In genomic region chr21:31713973-31714740, GRCh38 we compare ENCODE assay signal across 10 cellular contexts. TPM values are rescaled to one million over a fixed set of nuclear protein-coding genes. Genes with fewer than 3 reads are reported as not detected.
A peak's percentile ranks its signal among the peaks of the same experiment; 100 is the strongest.
DNase-seq lines count a peak whose midpoint lies in the region; ATAC-seq and TF ChIP-seq lines count a peak whose summit lies in the region.
"Had no signal": no experiment of that assay in that cellular context is flagged by ENCODE, and none has a peak within 500 bp of the region (broad histone marks: within the 10 kb centered on the region; RNA-seq: fewer than 3 reads in every experiment).

No MANE protein-coding gene starts in this region.

- H3K4me3 Mint-ChIP-seq in activated CD4-positive, alpha-beta memory T cell treated with anti-CD3 and anti-CD28 coated beads, Interleukin-2, amount 10 ng/mL, durations not matched to agents 7 days and 5 days: no peak overlapping the region

- H2AFZ ChIP-seq in osteoblast (ENCODE audit: low read length): no peak overlapping the region

- H3K79me2 ChIP-seq in osteoblast (ENCODE audit: insufficient read depth, low read length): peaks cover 95% of the 10 kb centered on the region

- H3K9me3 Mint-ChIP-seq in activated CD4-positive, alpha-beta memory T cell treated with anti-CD3 and anti-CD28 coated beads, Interleukin-2, amount 10 ng/mL, durations not matched to agents 7 days and 5 days: no peaks in the 10 kb centered on the region

- peak overlapping the region; percentile 56 for H3K27ac Mint-ChIP-seq in activated CD4-positive, alpha-beta memory T cell treated with anti-CD3 and anti-CD28 coated beads, Interleukin-2, amount 10 ng/mL, durations not matched to agents 7 days and 5 days

- H3K4me1 Mint-ChIP-seq in activated CD4-positive, alpha-beta memory T cell treated with anti-CD3 and anti-CD28 coated beads, Interleukin-2, amount 10 ng/mL, durations not matched to agents 7 days and 5 days: peaks cover 31% of the 10 kb centered on the region

- H3K27ac ChIP-seq in osteoblast (ENCODE audit: low read depth, low read length): peak overlapping the region; percentile 31

- H3K27me3 ChIP-seq in osteoblast (ENCODE audit: insufficient read depth, low read length): no peaks in the 10 kb centered on the region

- H3K9me3 ChIP-seq in osteoblast (ENCODE audit: low read depth, low read length): no peaks in the 10 kb centered on the region

- H3K4me2 ChIP-seq in osteoblast (ENCODE audit: insufficient read depth, low read length): peak overlapping the region; percentile 44

- CTCF ChIA-PET in activated CD4-positive, alpha-beta memory T cell treated with anti-CD3 and anti-CD28 coated beads, Interleukin-2, amount 10 ng/mL, durations not matched to agents 7 days and 5 days (lab: Charles Lee): interaction anchor here (1.0 kb wide), 1 partner anchor 10 kb away, joined by 3 read pairs; no protein-coding TSS in a partner anchor

- POLR2A ChIA-PET in activated CD4-positive, alpha-beta memory T cell treated with anti-CD3 and anti-CD28 coated beads, Interleukin-2, amount 10 ng/mL, durations not matched to agents 7 days and 5 days (lab: Charles Lee): no interaction called here

- no peak for TF ChIP-seq CTCF in osteoblast (IDR thresholded peaks at IDR 0.05; ENCODE audit: extremely low read depth, low read depth, low read length)

- no peaks in the 10 kb centered on the region for H3K27me3 Mint-ChIP-seq in activated CD4-positive, alpha-beta memory T cell treated with anti-CD3 and anti-CD28 coated beads, Interleukin-2, amount 10 ng/mL, durations not matched to agents 7 days and 5 days

- peak; percentile 91 to 92 for ATAC-seq in activated CD4-positive, CD25-positive, alpha-beta regulatory T cell treated with anti-CD3 and anti-CD28 coated beads, Interleukin-2, amount 50 U/mL, for 24 hours
- peak; percentile 73 for ATAC-seq in HG02870 (IDR thresholded peaks at IDR 0.05; ENCODE audit: unreplicated experiment)
- no peak for ATAC-seq in left lobe of liver

- H3K36me3 Mint-ChIP-seq in activated CD4-positive, alpha-beta memory T cell treated with anti-CD3 and anti-CD28 coated beads, Interleukin-2, amount 10 ng/mL, durations not matched to agents 7 days and 5 days (ENCODE audit: low read depth): no peaks in the 10 kb centered on the region

- H3K4me3 ChIP-seq in osteoblast (ENCODE audit: insufficient read depth, low read length): no peak overlapping the region

- DNase-seq in activated CD4-positive, CD25-positive, alpha-beta regulatory T cell (lab: John Stamatoyannopoulos, UW): no peak
- no peak for DNase-seq in activated CD4-positive, alpha-beta memory T cell treated with anti-CD3 and anti-CD28 coated beads, Interleukin-2, amount 10 ng/mL, durations not matched to agents 7 days and 5 days
- DNase-seq in osteoblast (ENCODE audit: insufficient read length, low spot score, missing footprints): peak; percentile 46
- no peak for DNase-seq in stimulated activated CD4-positive, alpha-beta T cell treated with anti-CD3 and anti-CD28 coated beads, Interleukin-4, amount 100 ng/mL, for 1 hour
- DNase-seq in left lobe of liver (ENCODE audit: low spot score): no peak
- DNase-seq in stimulated activated CD4-positive, alpha-beta T cell treated with anti-CD3 and anti-CD28 coated beads, Interleukin-15, amount 100 ng/mL, for 24 hours: no peak
- DNase-seq: ACHN; stimulated activated CD8-positive, alpha-beta memory T cell treated with anti-CD3 and anti-CD28 coated beads, Interleukin-4, amount 100 ng/mL, for 48 hours had no signal

- peaks cover 36% of the 10 kb centered on the region for H3K4me1 ChIP-seq in osteoblast (ENCODE audit: insufficient read depth, low read length)

- peaks cover 3% of the 10 kb centered on the region for H3K36me3 ChIP-seq in osteoblast (ENCODE audit: insufficient read depth, low read length)

- peaks cover 36% of the 10 kb centered on the region for H4K20me1 ChIP-seq in osteoblast (ENCODE audit: insufficient read depth, low read length)

RNA-seq across cellular contexts. Expression of gene SCAF4, which starts 17.8 kb away (rescaled TPM):
- total RNA-seq in activated CD4-positive, alpha-beta memory T cell treated with anti-CD3 and anti-CD28 coated beads, Interleukin-2, amount 10 ng/mL, durations not matched to agents 7 days and 5 days: 10 to 100 TPM; 49.0 to 49.3 TPM
- total RNA-seq in osteoblast: 7.6 and 10.9 TPM in 2 replicates
- total RNA-seq in left lobe of liver: 14.2 TPM

RNA-seq across cellular contexts. Expression of gene SOD1, which starts 54.7 kb away (rescaled TPM):
- 100 to 1,000 TPM; 197 to 206 TPM for total RNA-seq in activated CD4-positive, alpha-beta memory T cell treated with anti-CD3 and anti-CD28 coated beads, Interleukin-2, amount 10 ng/mL, durations not matched to agents 7 days and 5 days
- 187 and 207 TPM in 2 replicates for total RNA-seq in osteoblast
- total RNA-seq in left lobe of liver: 595 TPM
